In the genomic region with DNA sequence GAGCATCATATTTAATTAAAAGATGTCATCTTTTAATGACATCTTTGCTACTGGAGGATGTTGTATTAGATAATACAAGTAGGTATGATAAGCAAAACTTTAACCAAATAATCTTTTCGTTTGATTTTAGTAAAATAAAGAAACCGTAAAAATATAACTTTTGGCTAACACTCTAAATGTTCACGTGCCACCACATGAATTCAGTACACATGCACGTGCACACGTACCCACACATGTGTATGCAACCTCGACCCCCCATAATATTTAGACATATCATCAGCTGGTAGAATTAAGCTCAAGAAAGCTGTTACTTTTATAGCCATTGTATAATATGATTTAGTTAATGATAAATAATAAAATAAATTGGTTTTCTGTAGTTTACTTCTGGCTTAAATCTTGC, we compare ENCODE assay signal across 31 cellular contexts.
DNase-seq lines count a peak whose midpoint lies in the region; ATAC-seq, FAIRE-seq and TF ChIP-seq lines count a peak whose summit lies in the region.
"Had no signal": no experiment of that assay in that cellular context is flagged by ENCODE, and none has a peak within 500 bp of the region (broad histone marks: within the 10 kb centered on the region; RNA-seq: fewer than 3 reads in every experiment).

No MANE protein-coding gene starts in this region.

- BruUV-seq in HepG2 (replicated peaks; lab: Mats Ljungman, UMichigan): no TSS peak

- H3K27ac ChIP-seq in HepG2 (ENCODE audit: extremely low read length, insufficient read depth, low read length) (no peak overlapping the region), right lobe of liver (no peak overlapping the region), OCI-LY1 (ENCODE audit: low read depth, low read length, poor library complexity, severe bottlenecking) (peak overlapping the region; percentile 46)
- H3K27ac ChIP-seq: 22Rv1; A549; BLaER1; BLaER1 treated with 17β-estradiol and CSF1 and Interleukin-3, amounts not matched to agents 10 nM and 100 nM; C4-2B had no signal

- H3K4me2 ChIP-seq in HepG2 (ENCODE audit: low read depth, low read length): no peak overlapping the region
- H3K4me2 ChIP-seq in OCI-LY1 (ENCODE audit: low read length): no peak overlapping the region
- H3K4me2 ChIP-seq: A549; BLaER1; BLaER1 treated with 17β-estradiol and CSF1 and Interleukin-3, amounts not matched to agents 10 nM and 100 nM had no signal

- intact Hi-C loops in HepG2 (cut with micrococcal nuclease; ENCODE audit: unreplicated experiment) (no loop called here), right lobe of liver (cut with DNase I) (no loop called here)

- H3K9ac ChIP-seq in HepG2 (ENCODE audit: insufficient read depth, low read depth, low read length) (no peak overlapping the region), OCI-LY1 (ENCODE audit: low read length) (0 out of 2 replicates have a peak overlapping the region, but pooled peaks have one; percentile 16)
- H3K9ac ChIP-seq: BLaER1; BLaER1 treated with 17β-estradiol and CSF1 and Interleukin-3, amounts not matched to agents 10 nM and 100 nM had no signal

- no peak for TF ChIP-seq CTCF in HepG2 (CRISPR knock-in tag; IDR thresholded peaks at IDR 0.05)
- TF ChIP-seq CTCF in right lobe of liver (IDR thresholded peaks at IDR 0.05): no peak
- no peak for TF ChIP-seq CTCF in OCI-LY1 (IDR thresholded peaks at IDR 0.05; ENCODE audit: low read length)

- CTCF ChIA-PET in HepG2 (lab: Yijun Ruan, JAX; ENCODE audit: low intra/inter-chr PET ratio, low total read pairs): no interaction called here

- H3K27me3 ChIP-seq in HepG2 (ENCODE audit: control insufficient read depth in 1 of 2, insufficient read depth in 2 of 2, low read length in 2 of 2): no peaks in the 10 kb centered on the region
- H3K27me3 ChIP-seq in right lobe of liver: no peaks in the 10 kb centered on the region
- no peaks in the 10 kb centered on the region for H3K27me3 ChIP-seq in OCI-LY1 (ENCODE audit: insufficient read depth, low read length)
- H3K27me3 ChIP-seq: BE2C; BLaER1; BLaER1 treated with 17β-estradiol and CSF1 and Interleukin-3, amounts not matched to agents 10 nM and 100 nM had no signal

- in situ Hi-C loops in HepG2 (cut with HindIII; ENCODE audit: extremely low pct_ligation_motif_present, low pct_unique_long_range_greater_than_20kb): no loop called here

- 7% methylated on average over 6 of the region's 6 CpGs for WGBS in HepG2 (ENCODE audit: low lambda C conversion rate)
- WGBS in right lobe of liver (ENCODE audit: insufficient coverage, low coverage, low lambda C conversion rate, missing lambda C conversion rate): 62% methylated on average over 6 of the region's 6 CpGs

- H3K4me1 ChIP-seq in HepG2 (ENCODE audit: insufficient read depth, low read length) (no peaks in the 10 kb centered on the region), right lobe of liver (no peaks in the 10 kb centered on the region), OCI-LY1 (ENCODE audit: insufficient read depth, low read length, severe bottlenecking) (peaks cover 19% of the 10 kb centered on the region)
- H3K4me1 ChIP-seq: A549, BE2C, BLaER1, Caco-2 had no signal

- no peaks in the 10 kb centered on the region for H3F3A ChIP-seq in OCI-LY1 (ENCODE audit: insufficient read depth, low read length)

- no peaks in the 10 kb centered on the region for H3K9me3 ChIP-seq in HepG2 (ENCODE audit: low read length)
- no peaks in the 10 kb centered on the region for H3K9me3 ChIP-seq in right lobe of liver
- no peaks in the 10 kb centered on the region for H3K9me3 ChIP-seq in OCI-LY1 (ENCODE audit: low read length)
- H3K9me3 ChIP-seq: A549, BE2C, BLaER1, Caco-2 had no signal

- H3K4me3 ChIP-seq in HepG2 (replicated peaks in 1 of 3; ENCODE audit: insufficient read depth in 1 of 3, low read depth in 2 of 3, low read length in 3 of 3) (no peak overlapping the region), right lobe of liver (no peak overlapping the region), OCI-LY1 (ENCODE audit: low read depth, low read length, poor library complexity, severe bottlenecking) (no peak overlapping the region)
- H3K4me3 ChIP-seq: A549; BLaER1; BLaER1 treated with 17β-estradiol and CSF1 and Interleukin-3, amounts not matched to agents 10 nM and 100 nM had no signal

- POLR2A ChIA-PET in HepG2 (lab: Yijun Ruan, JAX): no interaction called here

- FAIRE-seq in HepG2 (lab: Jason Lieb, UNC): no peak
- FAIRE-seq: A204.1, A549, D721Med had no signal

- no peaks in the 10 kb centered on the region for H3K9me2 ChIP-seq in OCI-LY1 (ENCODE audit: low read depth, low read length)

- no peak for TF ChIP-seq EP300 in HepG2 (IDR thresholded peaks at IDR 0.05; ENCODE audit: low read depth in 2 of 2, low read length in 2 of 2)
- TF ChIP-seq EP300 in HepG2 (CRISPR knock-in tag; IDR thresholded peaks at IDR 0.05; ENCODE audit: borderline replicate concordance): no peak

- H3K36me3 ChIP-seq in HepG2 (replicated peaks in 1 of 2; ENCODE audit: control insufficient read depth in 1 of 2, insufficient read depth in 2 of 2, low read length in 2 of 2): no peaks in the 10 kb centered on the region
- no peaks in the 10 kb centered on the region for H3K36me3 ChIP-seq in right lobe of liver
- H3K36me3 ChIP-seq in OCI-LY1 (ENCODE audit: insufficient read depth, low read length): no peaks in the 10 kb centered on the region
- H3K36me3 ChIP-seq: BE2C; BLaER1; BLaER1 treated with 17β-estradiol and CSF1 and Interleukin-3, amounts not matched to agents 10 nM and 100 nM had no signal

- DNase-seq in HepG2 (ENCODE audit: low spot score) (no peak), right lobe of liver (no peak), HT-29 (ENCODE audit: low spot score) (no peak)
- DNase-seq: 8988T; ACHN; AML-193; BE2C; C1 segment of cervical spinal cord; Caco-2; Calu3; CD4-positive, alpha-beta memory T cell; CD4-positive, alpha-beta T cell; CD4-positive, CD25-positive, alpha-beta regulatory T cell; CD8-positive, alpha-beta memory T cell; CD8-positive, alpha-beta T cell; COR-L47; DMS 273 treated with DMSO at 0.1 percent for 48 hours; DMS153; DMS53; DMS79; DMS79 treated with DMSO at 0.1 percent for 48 hours; DND-41; EL had no signal

- no peaks in the 10 kb centered on the region for H4K20me1 ChIP-seq in HepG2 (ENCODE audit: insufficient read depth, low read length)
- no peaks in the 10 kb centered on the region for H4K20me1 ChIP-seq in OCI-LY1 (ENCODE audit: insufficient read depth, low read length)
- H4K20me1 ChIP-seq: BLaER1; BLaER1 treated with 17β-estradiol and CSF1 and Interleukin-3, amounts not matched to agents 10 nM and 100 nM had no signal

- no peak overlapping the region for H2AFZ ChIP-seq in HepG2 (ENCODE audit: low read length)
- H2AFZ ChIP-seq in OCI-LY1 (ENCODE audit: low read length): no peak overlapping the region

- ATAC-seq in HepG2: no peak
- ATAC-seq in right lobe of liver: no peak
- ATAC-seq: A549; CD8-positive, alpha-beta T cell had no signal

- no peak for TF ChIP-seq POLR2A in HepG2 (IDR thresholded peaks at IDR 0.05; ENCODE audit: insufficient read depth in 1 of 2, low read depth in 2 of 2, low read length in 2 of 2)
- no peak for TF ChIP-seq POLR2A in right lobe of liver (IDR thresholded peaks at IDR 0.05)

- TF ChIP-seq RAD21 in HepG2 (CRISPR knock-in tag; IDR thresholded peaks at IDR 0.05): no peak

- H3K79me2 ChIP-seq in HepG2 (ENCODE audit: insufficient read depth, low read length): no peaks in the 10 kb centered on the region
- H3K79me2 ChIP-seq in OCI-LY1 (ENCODE audit: insufficient read depth, low read length): no peaks in the 10 kb centered on the region

TF ChIP-seq in HepG2, 621 proteins besides CTCF, POLR2A, EP300 and RAD21:
- TF ChIP-seq, protein P1, sequence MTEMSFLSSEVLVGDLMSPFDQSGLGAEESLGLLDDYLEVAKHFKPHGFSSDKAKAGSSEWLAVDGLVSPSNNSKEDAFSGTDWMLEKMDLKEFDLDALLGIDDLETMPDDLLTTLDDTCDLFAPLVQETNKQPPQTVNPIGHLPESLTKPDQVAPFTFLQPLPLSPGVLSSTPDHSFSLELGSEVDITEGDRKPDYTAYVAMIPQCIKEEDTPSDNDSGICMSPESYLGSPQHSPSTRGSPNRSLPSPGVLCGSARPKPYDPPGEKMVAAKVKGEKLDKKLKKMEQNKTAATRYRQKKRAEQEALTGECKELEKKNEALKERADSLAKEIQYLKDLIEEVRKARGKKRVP (CRISPR knock-in tag; IDR thresholded peaks at IDR 0.05): no peak
- TF ChIP-seq, protein P2, sequence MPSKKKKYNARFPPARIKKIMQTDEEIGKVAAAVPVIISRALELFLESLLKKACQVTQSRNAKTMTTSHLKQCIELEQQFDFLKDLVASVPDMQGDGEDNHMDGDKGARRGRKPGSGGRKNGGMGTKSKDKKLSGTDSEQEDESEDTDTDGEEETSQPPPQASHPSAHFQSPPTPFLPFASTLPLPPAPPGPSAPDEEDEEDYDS (CRISPR knock-in tag; IDR thresholded peaks at IDR 0.05): no peak
- TF ChIP-seq, protein P3, sequence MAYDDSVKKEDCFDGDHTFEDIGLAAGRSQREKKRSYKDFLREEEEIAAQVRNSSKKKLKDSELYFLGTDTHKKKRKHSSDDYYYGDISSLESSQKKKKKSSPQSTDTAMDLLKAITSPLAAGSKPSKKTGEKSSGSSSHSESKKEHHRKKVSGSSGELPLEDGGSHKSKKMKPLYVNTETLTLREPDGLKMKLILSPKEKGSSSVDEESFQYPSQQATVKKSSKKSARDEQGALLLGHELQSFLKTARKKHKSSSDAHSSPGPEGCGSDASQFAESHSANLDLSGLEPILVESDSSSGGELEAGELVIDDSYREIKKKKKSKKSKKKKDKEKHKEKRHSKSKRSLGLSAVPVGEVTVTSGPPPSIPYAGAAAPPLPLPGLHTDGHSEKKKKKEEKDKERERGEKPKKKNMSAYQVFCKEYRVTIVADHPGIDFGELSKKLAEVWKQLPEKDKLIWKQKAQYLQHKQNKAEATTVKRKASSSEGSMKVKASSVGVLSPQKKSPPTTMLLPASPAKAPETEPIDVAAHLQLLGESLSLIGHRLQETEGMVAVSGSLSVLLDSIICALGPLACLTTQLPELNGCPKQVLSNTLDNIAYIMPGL (CRISPR knock-in tag; IDR thresholded peaks at IDR 0.05; ENCODE audit: borderline replicate concordance in 1 of 2, low read depth in 1 of 2): no peak
- TF ChIP-seq, protein P4, sequence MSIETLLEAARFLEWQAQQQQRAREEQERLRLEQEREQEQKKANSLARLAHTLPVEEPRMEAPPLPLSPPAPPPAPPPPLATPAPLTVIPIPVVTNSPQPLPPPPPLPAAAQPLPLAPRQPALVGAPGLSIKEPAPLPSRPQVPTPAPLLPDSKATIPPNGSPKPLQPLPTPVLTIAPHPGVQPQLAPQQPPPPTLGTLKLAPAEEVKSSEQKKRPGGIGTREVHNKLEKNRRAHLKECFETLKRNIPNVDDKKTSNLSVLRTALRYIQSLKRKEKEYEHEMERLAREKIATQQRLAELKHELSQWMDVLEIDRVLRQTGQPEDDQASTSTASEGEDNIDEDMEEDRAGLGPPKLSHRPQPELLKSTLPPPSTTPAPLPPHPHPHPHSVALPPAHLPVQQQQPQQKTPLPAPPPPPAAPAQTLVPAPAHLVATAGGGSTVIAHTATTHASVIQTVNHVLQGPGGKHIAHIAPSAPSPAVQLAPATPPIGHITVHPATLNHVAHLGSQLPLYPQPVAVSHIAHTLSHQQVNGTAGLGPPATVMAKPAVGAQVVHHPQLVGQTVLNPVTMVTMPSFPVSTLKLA (IDR thresholded peaks at IDR 0.05): peak; percentile 97
